ENCODE assay signal across 1 cellular context in the genomic region with DNA sequence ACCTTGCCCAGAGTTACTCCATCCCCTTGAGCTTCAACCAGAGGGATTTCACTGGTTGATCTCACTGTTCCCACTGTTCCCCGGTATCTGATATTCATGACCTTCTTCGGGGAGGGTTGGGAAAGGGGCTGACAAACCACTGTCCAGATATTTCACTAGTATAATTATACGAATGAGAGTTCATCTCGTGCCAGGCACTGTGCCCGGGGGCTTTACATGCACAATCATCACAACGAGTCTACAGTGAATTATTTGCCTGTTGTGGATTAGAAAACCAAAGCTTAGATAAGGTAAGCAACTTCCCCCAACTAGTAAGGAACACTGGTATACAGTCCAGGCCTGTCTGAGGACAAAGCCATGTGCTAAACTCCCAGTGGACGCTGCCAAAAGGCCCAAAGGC.
TF ChIP-seq lines count a peak whose summit lies in the region.

No MANE protein-coding gene starts in this region.

TF ChIP-seq in IMR-90, 13 proteins besides CTCF, POLR2A, EP300 and RAD21:
- TF ChIP-seq BHLHE40 (IDR thresholded peaks at IDR 0.05; ENCODE audit: low read depth, low read length) (no peak), FOS (IDR thresholded peaks at IDR 0.05; ENCODE audit: low read depth, low read length) (no peak), CHD1 (IDR thresholded peaks at IDR 0.05; ENCODE audit: low read depth, low read length) (no peak), CEBPB (IDR thresholded peaks at IDR 0.05; ENCODE audit: low read depth, low read length) (no peak), NFE2L2 (IDR thresholded peaks at IDR 0.05; ENCODE audit: low read depth, low read length) (no peak), SMC3 (IDR thresholded peaks at IDR 0.05; ENCODE audit: low read depth, low read length) (no peak), RFX5 (IDR thresholded peaks at IDR 0.05; ENCODE audit: low read depth, low read length) (no peak), MXI1 (IDR thresholded peaks at IDR 0.05; ENCODE audit: borderline replicate concordance, low read depth, low read length) (no peak), RCOR1 (IDR thresholded peaks at IDR 0.05; ENCODE audit: insufficient replicate concordance, low read length) (no peak), MAFK (IDR thresholded peaks at IDR 0.05; ENCODE audit: low read depth, low read length) (no peak), MAZ (IDR thresholded peaks at IDR 0.05; ENCODE audit: borderline replicate concordance, low read depth, low read length) (no peak), ELK1 (IDR thresholded peaks at IDR 0.05; ENCODE audit: borderline replicate concordance, low read depth, low read length) (no peak)
- TF ChIP-seq, protein P1, sequence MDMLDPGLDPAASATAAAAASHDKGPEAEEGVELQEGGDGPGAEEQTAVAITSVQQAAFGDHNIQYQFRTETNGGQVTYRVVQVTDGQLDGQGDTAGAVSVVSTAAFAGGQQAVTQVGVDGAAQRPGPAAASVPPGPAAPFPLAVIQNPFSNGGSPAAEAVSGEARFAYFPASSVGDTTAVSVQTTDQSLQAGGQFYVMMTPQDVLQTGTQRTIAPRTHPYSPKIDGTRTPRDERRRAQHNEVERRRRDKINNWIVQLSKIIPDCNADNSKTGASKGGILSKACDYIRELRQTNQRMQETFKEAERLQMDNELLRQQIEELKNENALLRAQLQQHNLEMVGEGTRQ (IDR thresholded peaks at IDR 0.05; ENCODE audit: low read depth, low read length), result no peak
